Comparison of ENCODE assay signal across 18 cellular contexts in the genomic region with DNA sequence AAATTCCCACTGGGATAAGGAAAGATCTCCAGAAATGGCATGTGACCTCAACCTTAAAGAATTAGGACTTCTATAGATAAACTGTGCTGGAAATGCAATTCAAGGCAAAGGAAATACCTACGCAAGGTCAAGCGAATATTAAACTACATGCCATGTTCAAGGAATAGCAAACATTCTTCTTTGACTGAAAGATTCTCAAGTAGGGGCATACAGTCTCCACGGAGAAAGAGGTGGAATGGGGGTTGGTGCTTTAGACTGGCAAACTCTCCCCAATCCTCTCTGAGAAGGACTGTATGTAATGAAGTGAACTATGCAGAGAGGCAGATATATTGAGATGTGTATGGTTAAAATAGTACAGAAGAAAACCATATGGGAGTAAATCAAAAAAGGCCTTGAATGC.
"Had no signal": no experiment of that assay in that cellular context is flagged by ENCODE, and none has a peak within 500 bp of the region (broad histone marks: within the 10 kb centered on the region; RNA-seq: fewer than 3 reads in every experiment).

No MANE protein-coding gene starts in this region.

- H2AFZ ChIP-seq: neural progenitor cell had no signal

- H3K4me3 Mint-ChIP-seq: nephron, neural progenitor cell had no signal

- H3K4me2 ChIP-seq: neural progenitor cell had no signal

- H3K36me3 ChIP-seq: neural progenitor cell, ovary, right lobe of liver, thyroid gland had no signal

- H3K27ac Mint-ChIP-seq: nephron, neural progenitor cell had no signal

- H3K27ac ChIP-seq: neural progenitor cell, ovary, right lobe of liver, stomach, thyroid gland had no signal

- DNase-seq: dorsolateral prefrontal cortex; effector CD4-positive, alpha-beta T cell; head of caudate nucleus; mammary epithelial cell; nucleus accumbens; ovary; posterior cingulate gyrus; right lobe of liver; small intestine; stimulated activated CD4-positive, alpha-beta T cell treated with anti-CD3 and anti-CD28 coated beads, Interleukin-15, amount 100 ng/mL, for 24 hours; stimulated activated CD4-positive, alpha-beta T cell treated with anti-CD3 and anti-CD28 coated beads, Interleukin-4, amount 100 ng/mL, for 1 hour; stimulated activated CD8-positive, alpha-beta memory T cell treated with anti-CD3 and anti-CD28 coated beads, Interleukin-4, amount 100 ng/mL, for 48 hours; stimulated activated naive CD4-positive, alpha-beta T cell; stomach; thyroid gland had no signal

- H3K9me3 ChIP-seq: right lobe of liver, thyroid gland had no signal

- ATAC-seq: left lobe of liver, right lobe of liver had no signal

- H3K27me3 ChIP-seq: dorsolateral prefrontal cortex, neural progenitor cell, ovary, right lobe of liver, stomach, thyroid gland had no signal

- H3K4me3 ChIP-seq: dorsolateral prefrontal cortex, neural progenitor cell, ovary, right lobe of liver, stomach, thyroid gland had no signal
